16 cellular contexts compared by ENCODE assay signal in the genomic region with DNA sequence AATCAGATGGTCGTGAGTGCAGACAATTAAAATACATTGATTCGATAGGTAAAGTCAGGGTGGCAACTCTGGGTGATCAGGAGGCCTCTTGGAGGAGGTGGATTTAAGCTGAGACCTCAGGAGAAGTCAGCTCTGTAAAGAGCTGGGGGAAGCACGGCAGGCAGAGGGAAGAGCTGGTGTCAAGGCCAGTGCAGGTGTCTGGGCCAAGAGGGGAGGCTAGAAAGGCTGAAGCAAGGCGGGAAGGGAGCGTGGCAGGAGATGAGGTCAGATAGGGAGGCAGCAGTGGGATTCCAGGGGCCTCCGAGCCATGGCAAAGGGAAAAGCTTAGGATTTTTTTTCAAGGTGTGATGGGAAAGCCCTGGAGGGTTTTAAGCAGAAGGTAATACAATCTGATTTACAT.
"Had no signal": no experiment of that assay in that cellular context is flagged by ENCODE, and none has a peak within 500 bp of the region (broad histone marks: within the 10 kb centered on the region; RNA-seq: fewer than 3 reads in every experiment).

No MANE protein-coding gene starts in this region.

- H3K27ac Mint-ChIP-seq: dendritic cell treated with granulocyte-macrophage colony-stimulating factor and Interleukin-4, amounts not matched to agents 40 ng/mL and 50 ng/mL, for 4 days; immature natural killer cell; type B pancreatic cell had no signal

- FAIRE-seq: kidney had no signal

- H3K36me3 ChIP-seq: neutrophil, right atrium auricular region, sigmoid colon, stomach had no signal

- H3K4me1 Mint-ChIP-seq: immature natural killer cell, nephron had no signal

- H3K4me3 ChIP-seq: right atrium auricular region, sigmoid colon, skin epidermis, stomach had no signal

- DNase-seq: foreskin keratinocyte; immature natural killer cell; kidney; left cardiac atrium; posterior cingulate gyrus; sigmoid colon; stimulated activated CD4-positive, alpha-beta T cell treated with anti-CD3 and anti-CD28 coated beads, Interleukin-2, amount 100 ng/mL, for 24 hours; stimulated activated naive CD4-positive, alpha-beta T cell; stomach; substantia nigra had no signal

- ATAC-seq: foreskin keratinocyte, left cardiac atrium had no signal

- H3K27me3 ChIP-seq: foreskin keratinocyte, right atrium auricular region, sigmoid colon, stomach had no signal

- H3K36me3 Mint-ChIP-seq: immature natural killer cell, type B pancreatic cell had no signal

- H3K9me3 Mint-ChIP-seq: dendritic cell treated with granulocyte-macrophage colony-stimulating factor and Interleukin-4, amounts not matched to agents 40 ng/mL and 50 ng/mL, for 4 days; nephron; type B pancreatic cell had no signal

- H3K4me3 Mint-ChIP-seq: dendritic cell treated with granulocyte-macrophage colony-stimulating factor and Interleukin-4, amounts not matched to agents 40 ng/mL and 50 ng/mL, for 4 days; immature natural killer cell; nephron; type B pancreatic cell had no signal

- H3K27ac ChIP-seq: foreskin keratinocyte, neutrophil, right atrium auricular region, sigmoid colon, skin epidermis, stomach had no signal

- H3K4me1 ChIP-seq: right atrium auricular region, sigmoid colon, stomach had no signal

- H3K9me3 ChIP-seq: neutrophil, right atrium auricular region, sigmoid colon, stomach had no signal
